In the genomic region with DNA sequence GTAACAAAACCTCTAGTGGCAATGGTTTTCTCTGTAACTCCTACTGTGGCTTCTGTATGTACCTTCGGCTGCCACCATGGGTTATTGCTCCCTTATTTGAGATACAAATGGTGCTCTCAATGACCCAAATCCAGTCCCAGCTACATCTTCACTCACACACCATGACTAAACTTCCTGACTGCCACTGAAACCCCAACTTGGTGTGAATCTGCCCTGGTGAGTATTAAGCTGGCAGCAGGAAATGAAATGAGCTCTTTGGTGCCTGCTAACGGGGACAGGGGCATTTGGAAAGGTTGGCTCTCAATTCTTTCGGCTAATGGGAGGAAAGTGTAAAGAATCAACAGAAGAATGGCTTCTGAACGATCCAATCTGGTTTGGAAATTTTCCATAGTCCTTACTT, we compare ENCODE assay signal across 10 cellular contexts. TPM values are rescaled to one million over a fixed set of nuclear protein-coding genes. Genes with fewer than 3 reads are reported as not detected.
DNase-seq lines count a peak whose midpoint lies in the region; ATAC-seq and TF ChIP-seq lines count a peak whose summit lies in the region.
"Had no signal": no experiment of that assay in that cellular context is flagged by ENCODE, and none has a peak within 500 bp of the region (broad histone marks: within the 10 kb centered on the region; RNA-seq: fewer than 3 reads in every experiment).

No MANE protein-coding gene starts in this region.

- H3K4me1 ChIP-seq in foreskin keratinocyte, result no peaks in the 10 kb centered on the region
- H3K4me1 ChIP-seq: suprapubic skin had no signal

- intact Hi-C loops in activated CD4-positive, alpha-beta T cell treated with anti-CD3 and anti-CD28 coated beads, Interleukin-2, amount 10 ng/mL, durations not matched to agents 24 days and 14 days (cut with micrococcal nuclease), result no loop called here

- H3K4me1 Mint-ChIP-seq in activated T-cell treated with anti-CD3 and anti-CD28 coated beads, Interleukin-2, amount 50 U/mL, for 24 hours (ENCODE audit: low read depth), result peaks cover 45% of the 10 kb centered on the region
- peaks cover 26% of the 10 kb centered on the region for H3K4me1 Mint-ChIP-seq in activated CD4-positive, alpha-beta T cell treated with anti-CD3 and anti-CD28 coated beads, Interleukin-2, amount 10 ng/mL, durations not matched to agents 24 days and 14 days
- peaks cover 57% of the 10 kb centered on the region for H3K4me1 Mint-ChIP-seq in central memory CD8-positive, alpha-beta T cell
- H3K4me1 Mint-ChIP-seq in stimulated activated effector memory CD8-positive, alpha-beta T cell treated with anti-CD3 and anti-CD28 coated beads, Interleukin-12 subunit alpha, Interleukin-12 subunit beta, amount 100 ng/mL, for 72 hours, result peaks cover 60% of the 10 kb centered on the region

- H3K27me3 Mint-ChIP-seq in activated T-cell treated with anti-CD3 and anti-CD28 coated beads, Interleukin-2, amount 50 U/mL, for 24 hours, result no peaks in the 10 kb centered on the region
- H3K27me3 Mint-ChIP-seq in activated CD4-positive, alpha-beta T cell treated with anti-CD3 and anti-CD28 coated beads, Interleukin-2, amount 10 ng/mL, durations not matched to agents 24 days and 14 days, result no peaks in the 10 kb centered on the region
- H3K27me3 Mint-ChIP-seq in central memory CD8-positive, alpha-beta T cell, result no peaks in the 10 kb centered on the region

- H3K27ac Mint-ChIP-seq in activated T-cell treated with anti-CD3 and anti-CD28 coated beads, Interleukin-2, amount 50 U/mL, for 24 hours, result peak overlapping the region; percentile 91
- peak overlapping the region; percentile 88 for H3K27ac Mint-ChIP-seq in activated CD4-positive, alpha-beta T cell treated with anti-CD3 and anti-CD28 coated beads, Interleukin-2, amount 10 ng/mL, durations not matched to agents 24 days and 14 days
- peak overlapping the region; percentile 99 for H3K27ac Mint-ChIP-seq in central memory CD8-positive, alpha-beta T cell (ENCODE audit: low read depth)
- H3K27ac Mint-ChIP-seq in stimulated activated effector memory CD8-positive, alpha-beta T cell treated with anti-CD3 and anti-CD28 coated beads, Interleukin-12 subunit alpha, Interleukin-12 subunit beta, amount 100 ng/mL, for 72 hours, result peak overlapping the region; percentile 99

- peak overlapping the region; percentile 41 for H3K4me3 Mint-ChIP-seq in activated T-cell treated with anti-CD3 and anti-CD28 coated beads, Interleukin-2, amount 50 U/mL, for 24 hours
- peak overlapping the region; percentile 43 for H3K4me3 Mint-ChIP-seq in activated CD4-positive, alpha-beta T cell treated with anti-CD3 and anti-CD28 coated beads, Interleukin-2, amount 10 ng/mL, durations not matched to agents 24 days and 14 days
- H3K4me3 Mint-ChIP-seq in central memory CD8-positive, alpha-beta T cell, result peak overlapping the region; percentile 66
- peak overlapping the region; percentile 74 for H3K4me3 Mint-ChIP-seq in stimulated activated effector memory CD8-positive, alpha-beta T cell treated with anti-CD3 and anti-CD28 coated beads, Interleukin-12 subunit alpha, Interleukin-12 subunit beta, amount 100 ng/mL, for 72 hours

- no peaks in the 10 kb centered on the region for H3K27me3 ChIP-seq in foreskin keratinocyte
- H3K27me3 ChIP-seq: suprapubic skin had no signal

- peaks cover 87% of the 10 kb centered on the region for H3K36me3 Mint-ChIP-seq in activated T-cell treated with anti-CD3 and anti-CD28 coated beads, Interleukin-2, amount 50 U/mL, for 24 hours (ENCODE audit: low read depth)
- H3K36me3 Mint-ChIP-seq in activated CD4-positive, alpha-beta T cell treated with anti-CD3 and anti-CD28 coated beads, Interleukin-2, amount 10 ng/mL, durations not matched to agents 24 days and 14 days (ENCODE audit: low read depth), result peaks cover 54% of the 10 kb centered on the region
- H3K36me3 Mint-ChIP-seq in central memory CD8-positive, alpha-beta T cell (ENCODE audit: insufficient read depth), result peaks cover 75% of the 10 kb centered on the region
- peaks cover 94% of the 10 kb centered on the region for H3K36me3 Mint-ChIP-seq in stimulated activated effector memory CD8-positive, alpha-beta T cell treated with anti-CD3 and anti-CD28 coated beads, Interleukin-12 subunit alpha, Interleukin-12 subunit beta, amount 100 ng/mL, for 72 hours

- no peak for TF ChIP-seq CTCF in foreskin keratinocyte (conservative IDR thresholded peaks at IDR 0.05)

- no peaks in the 10 kb centered on the region for H3K9me3 Mint-ChIP-seq in activated T-cell treated with anti-CD3 and anti-CD28 coated beads, Interleukin-2, amount 50 U/mL, for 24 hours
- H3K9me3 Mint-ChIP-seq in activated CD4-positive, alpha-beta T cell treated with anti-CD3 and anti-CD28 coated beads, Interleukin-2, amount 10 ng/mL, durations not matched to agents 24 days and 14 days, result no peaks in the 10 kb centered on the region
- no peaks in the 10 kb centered on the region for H3K9me3 Mint-ChIP-seq in central memory CD8-positive, alpha-beta T cell
- H3K9me3 Mint-ChIP-seq in stimulated activated effector memory CD8-positive, alpha-beta T cell treated with anti-CD3 and anti-CD28 coated beads, Interleukin-12 subunit alpha, Interleukin-12 subunit beta, amount 100 ng/mL, for 72 hours, result no peaks in the 10 kb centered on the region

- DNase-seq in activated T-cell treated with anti-CD3 and anti-CD28 coated beads, Interleukin-2, amount 50 U/mL, for 24 hours, result no peak
- DNase-seq in activated T-cell treated with anti-CD3 and anti-CD28 coated beads, Interleukin-2, amount 50 U/mL, for 1 hour, result no peak
- no peak for DNase-seq in activated CD4-positive, alpha-beta T cell treated with anti-CD3 and anti-CD28 coated beads, Interleukin-2, amount 10 ng/mL, durations not matched to agents 24 days and 14 days
- DNase-seq in central memory CD8-positive, alpha-beta T cell (ENCODE audit: low spot score in 2 of 2), result peak in 1 of 2 donors; percentile 61
- DNase-seq in stimulated activated effector memory CD8-positive, alpha-beta T cell treated with anti-CD3 and anti-CD28 coated beads, Interleukin-12 subunit alpha, Interleukin-12 subunit beta, amount 100 ng/mL, for 72 hours (ENCODE audit: low spot score in 2 of 2), result peak; percentile 36 to 75
- DNase-seq in foreskin keratinocyte, result no peak
- DNase-seq: effector CD8-positive, alpha-beta T cell had no signal

- H3K27ac ChIP-seq in foreskin keratinocyte, result no peak overlapping the region
- H3K27ac ChIP-seq: suprapubic skin had no signal

- ATAC-seq in central memory CD8-positive, alpha-beta T cell (replicated peaks; ENCODE audit: extremely low read depth, poor library complexity, severe bottlenecking), result peak; percentile 69
- ATAC-seq in stimulated activated effector memory CD8-positive, alpha-beta T cell treated with anti-CD3 and anti-CD28 coated beads, Interleukin-12 subunit alpha, Interleukin-12 subunit beta, amount 100 ng/mL, for 72 hours, result peak; percentile 84
- no peak for ATAC-seq in HG02981 (IDR thresholded peaks at IDR 0.05; ENCODE audit: unreplicated experiment)
- ATAC-seq in foreskin keratinocyte, result no peak
- ATAC-seq in HG02642 (IDR thresholded peaks at IDR 0.05; ENCODE audit: poor library complexity, unreplicated experiment), result no peak

RNA-seq across cellular contexts. Expression of a gene that starts 7.5 kb away (rescaled TPM):
- total RNA-seq in activated CD4-positive, alpha-beta T cell treated with anti-CD3 and anti-CD28 coated beads, Interleukin-2, amount 10 ng/mL, durations not matched to agents 24 days and 14 days, result 78.9 and 79.5 TPM in 2 replicates
- 65.8 and 75.4 TPM in 2 replicates for total RNA-seq in foreskin keratinocyte
- 83.5 and 91.5 TPM in 2 replicates for polyA plus RNA-seq in foreskin keratinocyte

RNA-seq across cellular contexts. Expression of a gene that starts 37.3 kb away (rescaled TPM):
- 56.0 and 61.4 TPM in 2 replicates for total RNA-seq in activated CD4-positive, alpha-beta T cell treated with anti-CD3 and anti-CD28 coated beads, Interleukin-2, amount 10 ng/mL, durations not matched to agents 24 days and 14 days
- 26.4 and 27.0 TPM in 2 replicates for total RNA-seq in foreskin keratinocyte
- polyA plus RNA-seq in foreskin keratinocyte, result 13.2 and 16.4 TPM in 2 replicates

RNA-seq across cellular contexts. Expression of a gene that starts 48.7 kb away (rescaled TPM):
- 10.9 and 11.1 TPM in 2 replicates for total RNA-seq in activated CD4-positive, alpha-beta T cell treated with anti-CD3 and anti-CD28 coated beads, Interleukin-2, amount 10 ng/mL, durations not matched to agents 24 days and 14 days
- total RNA-seq in foreskin keratinocyte, result 6.9 and 7.2 TPM in 2 replicates
- 6.9 and 8.3 TPM in 2 replicates for polyA plus RNA-seq in foreskin keratinocyte

Comparison
In these comparisons a context has a peak if more than half of its experiments do, and no peak if none do; other contexts are left out.
1. DNase-seq: peak in stimulated activated effector memory CD8-positive, alpha-beta T cell treated with anti-CD3 and anti-CD28 coated beads, Interleukin-12 subunit alpha, Interleukin-12 subunit beta, amount 100 ng/mL, for 72 hours (2 of 2); none in activated T-cell treated with anti-CD3 and anti-CD28 coated beads, Interleukin-2, amount 50 U/mL, for 24 hours (single experiment), activated T-cell treated with anti-CD3 and anti-CD28 coated beads, Interleukin-2, amount 50 U/mL, for 1 hour (single experiment), activated CD4-positive, alpha-beta T cell treated with anti-CD3 and anti-CD28 coated beads, Interleukin-2, amount 10 ng/mL, durations not matched to agents 24 days and 14 days (single experiment) and foreskin keratinocyte (0 of 2).
2. ATAC-seq: peak in central memory CD8-positive, alpha-beta T cell (single experiment) and stimulated activated effector memory CD8-positive, alpha-beta T cell treated with anti-CD3 and anti-CD28 coated beads, Interleukin-12 subunit alpha, Interleukin-12 subunit beta, amount 100 ng/mL, for 72 hours (single experiment); none in HG02981 (single experiment), foreskin keratinocyte (single experiment) and HG02642 (single experiment).
3. Peak in every context shown above with its lines, with median percentiles within 50 percentile points of each other: H3K27ac Mint-ChIP-seq and H3K4me3 Mint-ChIP-seq.